ENCODE assay signal across 8 cellular contexts in the genomic region with DNA sequence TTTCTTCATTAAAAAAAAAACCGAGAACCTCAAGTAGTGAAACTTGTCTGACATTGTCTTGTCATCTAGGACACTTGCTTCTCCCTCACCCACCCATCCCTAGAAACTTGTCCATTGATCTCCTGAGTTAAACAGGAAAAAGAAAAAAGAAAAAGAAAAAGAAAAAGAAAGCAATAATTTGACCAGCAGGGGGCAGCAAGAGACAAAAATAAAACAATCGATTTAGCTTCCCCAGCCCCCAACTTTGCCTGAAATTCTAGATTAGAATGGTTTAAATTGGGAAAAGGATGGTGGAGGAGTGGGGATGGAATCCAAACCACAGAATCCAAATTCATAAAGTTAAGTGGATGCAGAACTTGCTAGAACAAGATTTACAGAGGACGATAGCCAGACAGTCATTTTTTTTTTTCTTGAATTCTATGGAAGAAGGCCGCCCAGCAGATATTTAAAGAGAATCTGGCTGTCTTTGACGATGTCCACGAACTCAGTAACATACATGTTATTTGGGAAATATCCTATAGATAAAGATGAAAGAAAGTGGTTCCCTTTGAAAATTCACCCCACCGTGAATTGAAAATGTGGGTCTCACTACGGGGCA.
A peak's percentile ranks its signal among the peaks of the same experiment; 100 is the strongest.
DNase-seq lines count a peak whose midpoint lies in the region; ATAC-seq and TF ChIP-seq lines count a peak whose summit lies in the region.

No MANE protein-coding gene starts in this region.

- H3K27me3 ChIP-seq in SJCRH30: no peaks in the 10 kb centered on the region
- no peaks in the 10 kb centered on the region for H3K27me3 ChIP-seq in prostate gland (replicated peaks; ENCODE audit: insufficient read depth)

- 43% methylated on average over 8 of the region's 8 CpGs for WGBS in prostate gland

- no peak for ATAC-seq in HG02870 (IDR thresholded peaks at IDR 0.05; ENCODE audit: unreplicated experiment)

- intact Hi-C loops in activated CD4-positive, alpha-beta T cell treated with anti-CD3 and anti-CD28 coated beads, Interleukin-2, amount 10 ng/mL, durations not matched to agents 24 days and 14 days (cut with micrococcal nuclease): loop anchor here (1.0 to 5.0 kb wide), 2 partner anchors 607 to 1856 kb away; no protein-coding TSS in a partner anchor
- intact Hi-C loops in prostate gland (cut with DNase I): loop anchor here (2.0 kb wide), 1 partner anchor 607 kb away; no protein-coding TSS in a partner anchor

- TF ChIP-seq POLR2A in prostate gland (IDR thresholded peaks at IDR 0.05): no peak

- no peaks in the 10 kb centered on the region for H3K36me3 Mint-ChIP-seq in activated CD4-positive, alpha-beta T cell treated with anti-CD3 and anti-CD28 coated beads, Interleukin-2, amount 10 ng/mL, durations not matched to agents 24 days and 14 days (ENCODE audit: low read depth)

- peaks cover 9% of the 10 kb centered on the region for H3K27me3 Mint-ChIP-seq in activated CD4-positive, alpha-beta T cell treated with anti-CD3 and anti-CD28 coated beads, Interleukin-2, amount 10 ng/mL, durations not matched to agents 24 days and 14 days

- H3K4me3 ChIP-seq in SJCRH30 (no peak overlapping the region), prostate gland (no peak overlapping the region)

- H3K9me3 ChIP-seq in SJCRH30 (replicated peaks): no peaks in the 10 kb centered on the region
- H3K9me3 ChIP-seq in prostate gland: no peaks in the 10 kb centered on the region

- DNase-seq in activated CD4-positive, alpha-beta T cell treated with anti-CD3 and anti-CD28 coated beads, Interleukin-2, amount 10 ng/mL, durations not matched to agents 24 days and 14 days: peak; percentile 66
- no peak for DNase-seq in activated CD4-positive, alpha-beta T cell treated with anti-CD3 and anti-CD28 coated beads, Interleukin-2, amount 50 U/mL, for 1 hour
- DNase-seq in LHCN-M2 (ENCODE audit: low read depth) (peak; percentile 38), SJCRH30 (peak; percentile 41 to 87), fibroblast of peridontal ligament (ENCODE audit: extremely low read depth) (peak; percentile 96), prostate gland (ENCODE audit: low spot score) (no peak), GM19240 (ENCODE audit: insufficient read length, low spot score) (no peak)

- H3K4me1 ChIP-seq in SJCRH30: no peaks in the 10 kb centered on the region
- no peaks in the 10 kb centered on the region for H3K4me1 ChIP-seq in prostate gland (replicated peaks)

- H3K36me3 ChIP-seq in SJCRH30 (no peaks in the 10 kb centered on the region), prostate gland (no peaks in the 10 kb centered on the region)

- no peak overlapping the region for H3K4me3 Mint-ChIP-seq in activated CD4-positive, alpha-beta T cell treated with anti-CD3 and anti-CD28 coated beads, Interleukin-2, amount 10 ng/mL, durations not matched to agents 24 days and 14 days

- no peaks in the 10 kb centered on the region for H3K4me1 Mint-ChIP-seq in activated CD4-positive, alpha-beta T cell treated with anti-CD3 and anti-CD28 coated beads, Interleukin-2, amount 10 ng/mL, durations not matched to agents 24 days and 14 days

- H3K27ac ChIP-seq in SJCRH30: no peak overlapping the region
- no peak overlapping the region for H3K27ac ChIP-seq in prostate gland

- peak; percentile 48 to 77 (median 54) for TF ChIP-seq CTCF in prostate gland (IDR thresholded peaks at IDR 0.05)

- no peaks in the 10 kb centered on the region for H3K9me3 Mint-ChIP-seq in activated CD4-positive, alpha-beta T cell treated with anti-CD3 and anti-CD28 coated beads, Interleukin-2, amount 10 ng/mL, durations not matched to agents 24 days and 14 days

- no peak overlapping the region for H3K27ac Mint-ChIP-seq in activated CD4-positive, alpha-beta T cell treated with anti-CD3 and anti-CD28 coated beads, Interleukin-2, amount 10 ng/mL, durations not matched to agents 24 days and 14 days

Comparison
In these comparisons a context has a peak if more than half of its experiments do, and no peak if none do; other contexts are left out.
1. DNase-seq: peak in activated CD4-positive, alpha-beta T cell treated with anti-CD3 and anti-CD28 coated beads, Interleukin-2, amount 10 ng/mL, durations not matched to agents 24 days and 14 days (single experiment), LHCN-M2 (single experiment), SJCRH30 (2 of 2) and fibroblast of peridontal ligament (single experiment); none in activated CD4-positive, alpha-beta T cell treated with anti-CD3 and anti-CD28 coated beads, Interleukin-2, amount 50 U/mL, for 1 hour (single experiment), prostate gland (single experiment) and GM19240 (single experiment).